8 cellular contexts compared by ENCODE assay signal in genomic region chr5:6712582-6713273, GRCh38. TPM values are rescaled to one million over a fixed set of nuclear protein-coding genes. Genes with fewer than 3 reads are reported as not detected.
DNase-seq lines count a peak whose midpoint lies in the region; ATAC-seq and TF ChIP-seq lines count a peak whose summit lies in the region.

No MANE protein-coding gene starts in this region.

- peak overlapping the region; percentile 69 to 98 (median 92) for H3K4me2 ChIP-seq in BLaER1 treated with 17β-estradiol and CSF1 and Interleukin-3, amounts not matched to agents 10 nM and 100 nM

- H3K36me3 ChIP-seq in BLaER1 treated with 17β-estradiol and CSF1 and Interleukin-3, amounts not matched to agents 10 nM and 100 nM: peaks cover 0 to 20% (median 13%) of the 10 kb centered on the region in 11 experiments; a peak in 12 of 22 replicates
- no peaks in the 10 kb centered on the region for H3K36me3 ChIP-seq in right lobe of liver

- peak; percentile 88 for TF ChIP-seq POLR2A in right lobe of liver (IDR thresholded peaks at IDR 0.05)

- peaks cover 36 to 45% (median 40%) of the 10 kb centered on the region in 10 experiments for H3K4me1 ChIP-seq in BLaER1 treated with 17β-estradiol and CSF1 and Interleukin-3, amounts not matched to agents 10 nM and 100 nM
- H3K4me1 ChIP-seq in right lobe of liver: peaks cover 0 to 38% (median 13%) of the 10 kb centered on the region in 4 donors

- peak overlapping the region; percentile 69 to 90 (median 85) for H3K4me3 ChIP-seq in BLaER1 treated with 17β-estradiol and CSF1 and Interleukin-3, amounts not matched to agents 10 nM and 100 nM
- H3K4me3 ChIP-seq in right lobe of liver: peak overlapping the region; percentile 52 to 73 (median 57)

- no peaks in the 10 kb centered on the region for H3K9me3 ChIP-seq in BLaER1 treated with 17β-estradiol and CSF1 and Interleukin-3, amounts not matched to agents 10 nM and 100 nM (replicated peaks in 1 of 11)
- no peaks in the 10 kb centered on the region for H3K9me3 ChIP-seq in right lobe of liver

- WGBS in right lobe of liver (ENCODE audit: insufficient coverage, low coverage, low lambda C conversion rate, missing lambda C conversion rate): 0% methylated on average over 25 of the region's 84 CpGs

- H3K27me3 ChIP-seq in BLaER1 treated with 17β-estradiol and CSF1 and Interleukin-3, amounts not matched to agents 10 nM and 100 nM: no peaks in the 10 kb centered on the region
- H3K27me3 ChIP-seq in right lobe of liver: no peaks in the 10 kb centered on the region

- intact Hi-C loops in right lobe of liver (cut with DNase I): no loop called here

- peaks cover 31 to 37% (median 37%) of the 10 kb centered on the region in 11 experiments for H4K20me1 ChIP-seq in BLaER1 treated with 17β-estradiol and CSF1 and Interleukin-3, amounts not matched to agents 10 nM and 100 nM

- ATAC-seq in GM19328 (IDR thresholded peaks at IDR 0.05; ENCODE audit: unreplicated experiment): peak; percentile 63
- peak; percentile 51 for ATAC-seq in HG03457 (IDR thresholded peaks at IDR 0.05; ENCODE audit: unreplicated experiment)
- ATAC-seq in right lobe of liver: peak; percentile 77 to 84 (median 80)

- peak overlapping the region; percentile 83 to 94 (median 92) for H3K9ac ChIP-seq in BLaER1 treated with 17β-estradiol and CSF1 and Interleukin-3, amounts not matched to agents 10 nM and 100 nM

- DNase-seq in NCI-H526 (lab: John Stamatoyannopoulos, UW): peak; percentile 91 to 98
- peak; percentile 96 for DNase-seq in activated CD4-positive, alpha-beta T cell treated with anti-CD3 and anti-CD28 coated beads, Interleukin-2, amount 50 U/mL, for 1 hour
- peak; percentile 92 for DNase-seq in dedifferentiated amniotic fluid mesenchymal stem cell (ENCODE audit: extremely low spot score)
- DNase-seq in right lobe of liver: peak; percentile 97 to 98 (median 98)
- DNase-seq in stimulated activated CD4-positive, alpha-beta T cell treated with anti-CD3 and anti-CD28 coated beads, Interleukin-4, amount 100 ng/mL, for 24 hours: peak; percentile 97

- TF ChIP-seq CTCF in right lobe of liver (IDR thresholded peaks at IDR 0.05): no peak

- peak overlapping the region; percentile 80 to 97 (median 92) for H3K27ac ChIP-seq in BLaER1 treated with 17β-estradiol and CSF1 and Interleukin-3, amounts not matched to agents 10 nM and 100 nM
- peak overlapping the region; percentile 79 to 98 (median 92) for H3K27ac ChIP-seq in right lobe of liver

RNA-seq across cellular contexts. Expression of gene TENT4A, which starts 0.5 kb away (rescaled TPM):
- 10 to 100 TPM in 4 of 6 experiments, 1 to 10 TPM in 2; 8.5 to 23.1 (median 13.2) TPM for total RNA-seq in right lobe of liver

Comparison
In these comparisons a context has a peak if more than half of its experiments do, and no peak if none do; other contexts are left out.
1. Peak in every context shown above with its lines: DNase-seq, ATAC-seq, H3K4me3 ChIP-seq and H3K27ac ChIP-seq.